In genomic region chr19:17751103-17751911, GRCh38 we compare ENCODE assay signal across 10 cellular contexts. TPM values are rescaled to one million over a fixed set of nuclear protein-coding genes. Genes with fewer than 3 reads are reported as not detected.
DNase-seq lines count a peak whose midpoint lies in the region; ATAC-seq and TF ChIP-seq lines count a peak whose summit lies in the region.
"Had no signal": no experiment of that assay in that cellular context is flagged by ENCODE, and none has a peak within 500 bp of the region (broad histone marks: within the 10 kb centered on the region; RNA-seq: fewer than 3 reads in every experiment).

FCHO1 (plus strand) TSS chr19:17751477; CDS start chr19:17755165, 3,688 bp downstream.

- peak within 1 kb of the TSS; percentile 92 for H3K27ac Mint-ChIP-seq in activated T-helper 2 cell treated with anti-CD3 and anti-CD28 coated beads, Interferon-gamma antibody, Interleukin-2, Interleukin-4, amounts not matched to agents 10 μg/mL and 5 μg/mL and 100 μg/mL, durations not matched to agents 14 hours and 24 hours and 36 hours
- no peak within 1 kb of the TSS for H3K27ac Mint-ChIP-seq in chondrocyte (ENCODE audit: unreplicated experiment)

- no peak for TF ChIP-seq CTCF in PC-9 (conservative IDR thresholded peaks at IDR 0.05)
- TF ChIP-seq CTCF in right lobe of liver (IDR thresholded peaks at IDR 0.05), result no peak
- TF ChIP-seq CTCF in chondrocyte (IDR thresholded peaks at IDR 0.05), result no peak

- peaks cover 43% of the 10 kb centered on the region for H3K4me1 Mint-ChIP-seq in activated T-helper 2 cell treated with anti-CD3 and anti-CD28 coated beads, Interferon-gamma antibody, Interleukin-2, Interleukin-4, amounts not matched to agents 10 μg/mL and 5 μg/mL and 100 μg/mL, durations not matched to agents 14 hours and 24 hours and 36 hours (ENCODE audit: low read depth)
- H3K4me1 Mint-ChIP-seq in chondrocyte (ENCODE audit: low read depth), result peaks cover 17% of the 10 kb centered on the region

- H3K36me3 ChIP-seq in PC-9 (ENCODE audit: low read depth) (no peaks in the 10 kb centered on the region), right lobe of liver (no peaks in the 10 kb centered on the region)
- H3K36me3 ChIP-seq: pancreas, SJSA1 had no signal

- no peaks in the 10 kb centered on the region for H3K27me3 Mint-ChIP-seq in activated T-helper 2 cell treated with anti-CD3 and anti-CD28 coated beads, Interferon-gamma antibody, Interleukin-2, Interleukin-4, amounts not matched to agents 10 μg/mL and 5 μg/mL and 100 μg/mL, durations not matched to agents 14 hours and 24 hours and 36 hours (ENCODE audit: low read depth)
- H3K27me3 Mint-ChIP-seq in chondrocyte (ENCODE audit: low read depth), result no peaks in the 10 kb centered on the region

- H3K9me3 ChIP-seq in PC-9 (ENCODE audit: insufficient read depth, low read depth) (no peaks in the 10 kb centered on the region), right lobe of liver (no peaks in the 10 kb centered on the region)
- H3K9me3 ChIP-seq: pancreas, SJSA1 had no signal

- intact Hi-C loops in PC-9 (cut with micrococcal nuclease; ENCODE audit: unreplicated experiment) (no loop called here), right lobe of liver (cut with DNase I) (no loop called here)
- intact Hi-C loops in activated T-helper 2 cell treated with anti-CD3 and anti-CD28 coated beads, Interferon-gamma antibody, Interleukin-2, Interleukin-4, amounts not matched to agents 10 μg/mL and 5 μg/mL and 100 μg/mL, durations not matched to agents 14 hours and 24 hours and 36 hours (cut with micrococcal nuclease), result loop anchor here (5.0 kb wide), 1 partner anchor 106 kb away; the partner anchor contains the start of gene RPL18A

- peaks cover 27% of the 10 kb centered on the region for H3F3A ChIP-seq in PC-9 (ENCODE audit: insufficient read depth, low read depth)

- WGBS in right lobe of liver (ENCODE audit: insufficient coverage, low coverage, low lambda C conversion rate, missing lambda C conversion rate), result 48% methylated on average over 12 of the region's 28 CpGs

- peak within 1 kb of the TSS; percentile 88 for H3K4me3 Mint-ChIP-seq in activated T-helper 2 cell treated with anti-CD3 and anti-CD28 coated beads, Interferon-gamma antibody, Interleukin-2, Interleukin-4, amounts not matched to agents 10 μg/mL and 5 μg/mL and 100 μg/mL, durations not matched to agents 14 hours and 24 hours and 36 hours (ENCODE audit: low read depth)
- H3K4me3 Mint-ChIP-seq in chondrocyte (ENCODE audit: unreplicated experiment), result no peak within 1 kb of the TSS

- CTCF ChIA-PET in PC-9 (lab: Charles Lee), result interaction anchor here (0.5 to 0.6 kb wide), 2 partner anchors 26 to 74 kb away, joined by 4 to 7 read pairs; no protein-coding TSS in a partner anchor

- no peaks in the 10 kb centered on the region for H3K9me2 ChIP-seq in PC-9 (ENCODE audit: insufficient read depth)

- peaks cover 37% of the 10 kb centered on the region for H3K36me3 Mint-ChIP-seq in activated T-helper 2 cell treated with anti-CD3 and anti-CD28 coated beads, Interferon-gamma antibody, Interleukin-2, Interleukin-4, amounts not matched to agents 10 μg/mL and 5 μg/mL and 100 μg/mL, durations not matched to agents 14 hours and 24 hours and 36 hours (ENCODE audit: low read depth)
- H3K36me3 Mint-ChIP-seq in chondrocyte (ENCODE audit: low read depth), result no peaks in the 10 kb centered on the region

- H4K20me1 ChIP-seq in PC-9 (ENCODE audit: insufficient read depth), result no peaks in the 10 kb centered on the region

- BruUV-seq in PC-9 (replicated peaks; lab: Mats Ljungman, UMichigan), result no TSS peak

- TF ChIP-seq POLR2A in right lobe of liver (IDR thresholded peaks at IDR 0.05), result no peak

- DNase-seq in PC-9, result no peak
- DNase-seq in activated T-helper 2 cell treated with anti-CD3 and anti-CD28 coated beads, Interferon-gamma antibody, Interleukin-2, Interleukin-4, amounts not matched to agents 10 μg/mL and 5 μg/mL and 100 μg/mL, durations not matched to agents 14 hours and 24 hours and 36 hours (ENCODE audit: low spot score), result peak; percentile 83
- peak in 2 of 3 donors; percentile 66 to 71 for DNase-seq in right lobe of liver
- DNase-seq in stimulated activated CD8-positive, alpha-beta memory T cell treated with anti-CD3 and anti-CD28 coated beads, Interleukin-7, amount 100 ng/mL, for 48 hours (ENCODE audit: extremely low read depth in 1 of 2, low read depth in 1 of 2), result peak; percentile 76 to 87
- no peak for DNase-seq in NCI-H2029 (lab: John Stamatoyannopoulos, UW)
- no peak for DNase-seq in DMS153 treated with DMSO at 0.1 percent for 48 hours (lab: John Stamatoyannopoulos, UW; ENCODE audit: unreplicated experiment)
- no peak for DNase-seq in chondrocyte (ENCODE audit: low spot score)

- no peaks in the 10 kb centered on the region for H3K27me3 ChIP-seq in PC-9 (ENCODE audit: insufficient read depth, low read depth)
- no peaks in the 10 kb centered on the region for H3K27me3 ChIP-seq in right lobe of liver
- H3K27me3 ChIP-seq: pancreas had no signal

- POLR2A ChIA-PET in PC-9 (lab: Charles Lee; ENCODE audit: unreplicated experiment), result interaction anchor here (0.5 to 0.6 kb wide), 3 partner anchors 32 to 1124 kb away, joined by 3 to 6 read pairs (median 3); partner anchors contain the start of genes MAP1S and PGLS

- H3K79me2 ChIP-seq in PC-9 (ENCODE audit: low read depth), result no peaks in the 10 kb centered on the region

- no peak within 1 kb of the TSS for H3K4me2 ChIP-seq in PC-9

- H3K4me3 ChIP-seq in PC-9 (no peak within 1 kb of the TSS), right lobe of liver (no peak within 1 kb of the TSS)
- H3K4me3 ChIP-seq: pancreas, SJSA1 had no signal

- H3K27ac ChIP-seq in PC-9, result no peak within 1 kb of the TSS
- H3K27ac ChIP-seq in right lobe of liver, result peak within 1 kb of the TSS; percentile 15 to 49 (median 47)
- H3K27ac ChIP-seq: SJSA1 had no signal

- no peaks in the 10 kb centered on the region for H3K9me3 Mint-ChIP-seq in activated T-helper 2 cell treated with anti-CD3 and anti-CD28 coated beads, Interferon-gamma antibody, Interleukin-2, Interleukin-4, amounts not matched to agents 10 μg/mL and 5 μg/mL and 100 μg/mL, durations not matched to agents 14 hours and 24 hours and 36 hours
- no peaks in the 10 kb centered on the region for H3K9me3 Mint-ChIP-seq in chondrocyte (ENCODE audit: low read depth)

- H2AFZ ChIP-seq in PC-9, result no peak within 1 kb of the TSS

- H3K4me1 ChIP-seq in PC-9 (replicated peaks; ENCODE audit: insufficient read depth), result peaks cover 5% of the 10 kb centered on the region; the same call in 1 of the 2 replicates
- no peaks in the 10 kb centered on the region for H3K4me1 ChIP-seq in right lobe of liver
- H3K4me1 ChIP-seq: pancreas had no signal

- ATAC-seq in GM21528 (IDR thresholded peaks at IDR 0.05; ENCODE audit: low FRiP score, unreplicated experiment) (peak; percentile 27), right lobe of liver (peak; percentile 45 to 51 (median 47))

RNA-seq across cellular contexts. Expression of gene FCHO1, which starts in this region (rescaled TPM):
- total RNA-seq in PC-9 (2021), result 34.8 and 36.5 TPM in 2 replicates
- 74.7 and 75.6 TPM in 2 replicates for total RNA-seq in activated T-helper 2 cell treated with anti-CD3 and anti-CD28 coated beads, Interferon-gamma antibody, Interleukin-2, Interleukin-4, amounts not matched to agents 10 μg/mL and 5 μg/mL and 100 μg/mL, durations not matched to agents 14 hours and 24 hours and 36 hours
- 1 to 10 TPM in 4 of 6 experiments, under 1 TPM in 2; 0.93 to 3.6 (median 1.3) TPM for total RNA-seq in right lobe of liver
- 0.22 to 0.70 TPM (median 0.49 TPM) in 3 replicates for total RNA-seq in chondrocyte

Comparison
In these comparisons a context has a peak if more than half of its experiments do, and no peak if none do; other contexts are left out.
1. DNase-seq: peak in activated T-helper 2 cell treated with anti-CD3 and anti-CD28 coated beads, Interferon-gamma antibody, Interleukin-2, Interleukin-4, amounts not matched to agents 10 μg/mL and 5 μg/mL and 100 μg/mL, durations not matched to agents 14 hours and 24 hours and 36 hours (single experiment), right lobe of liver (2 of 3) and stimulated activated CD8-positive, alpha-beta memory T cell treated with anti-CD3 and anti-CD28 coated beads, Interleukin-7, amount 100 ng/mL, for 48 hours (2 of 2); none in PC-9 (0 of 2), NCI-H2029 (single experiment), DMS153 treated with DMSO at 0.1 percent for 48 hours (single experiment) and chondrocyte (single experiment).